ENCODE assay signal across 22 cellular contexts in genomic region chr11:100663583-100663982, GRCh38. TPM values are rescaled to one million over a fixed set of nuclear protein-coding genes. Genes with fewer than 3 reads are reported as not detected.
DNase-seq lines count a peak whose midpoint lies in the region; ATAC-seq, FAIRE-seq and TF ChIP-seq lines count a peak whose summit lies in the region.
"Had no signal": no experiment of that assay in that cellular context is flagged by ENCODE, and none has a peak within 500 bp of the region (broad histone marks: within the 10 kb centered on the region; RNA-seq: fewer than 3 reads in every experiment).

No MANE protein-coding gene starts in this region.

- H3K36me3 ChIP-seq in iPS-20b (ENCODE audit: insufficient read depth, low read depth, low read length) = no peaks in the 10 kb centered on the region
- no peaks in the 10 kb centered on the region for H3K36me3 ChIP-seq in osteoblast (ENCODE audit: insufficient read depth, low read length)

- peak; percentile 96 for ATAC-seq in WTC11
- ATAC-seq: A549 had no signal

- H3K27me3 ChIP-seq in iPS-20b (ENCODE audit: insufficient read depth, low read length) = no peaks in the 10 kb centered on the region
- no peaks in the 10 kb centered on the region for H3K27me3 ChIP-seq in osteoblast (ENCODE audit: insufficient read depth, low read length)

- no peak overlapping the region for H3K27ac ChIP-seq in iPS-20b (ENCODE audit: low read length)
- no peak overlapping the region for H3K27ac ChIP-seq in osteoblast (ENCODE audit: low read depth, low read length)
- H3K27ac ChIP-seq: 22Rv1, A549, C4-2B, HL-60 had no signal

- POLR2A ChIA-PET in WTC11 (lab: Charles Lee) = interaction anchor here (0.6 to 1.0 kb wide), 2 partner anchors 14 to 165 kb away, joined by 3 read pairs; no protein-coding TSS in a partner anchor

- H3K36me3 Mint-ChIP-seq in WTC11 = no peaks in the 10 kb centered on the region

- H3K4me3 ChIP-seq in iPS-20b (ENCODE audit: low read length) = 0 out of 2 replicates have a peak overlapping the region, but pooled peaks have one; percentile 19
- no peak overlapping the region for H3K4me3 ChIP-seq in osteoblast (ENCODE audit: insufficient read depth, low read length)
- H3K4me3 ChIP-seq: A549 had no signal

- H3K4me1 ChIP-seq in iPS-20b (ENCODE audit: insufficient read depth, low read length) = peaks cover 13% of the 10 kb centered on the region; the same call in 1 of the 2 replicates
- no peaks in the 10 kb centered on the region for H3K4me1 ChIP-seq in osteoblast (ENCODE audit: insufficient read depth, low read length)
- H3K4me1 ChIP-seq: A549, Caco-2 had no signal

- no peak overlapping the region for H3K9ac ChIP-seq in iPS-20b (ENCODE audit: low read depth, low read length)

- DNase-seq in NCI-H82 (lab: John Stamatoyannopoulos, UW) (peak; percentile 25), NCI-H82 treated with DMSO at 0.1 percent for 48 hours (lab: John Stamatoyannopoulos, UW; ENCODE audit: unreplicated experiment) (no peak), WTC11 (ENCODE audit: low spot score) (no peak), osteoblast (ENCODE audit: insufficient read length, low spot score, missing footprints) (peak; percentile 23), GM19239 (ENCODE audit: insufficient read length, low spot score) (no peak), NCI-H345 treated with DMSO at 0.1 percent for 48 hours (lab: John Stamatoyannopoulos, UW; ENCODE audit: unreplicated experiment) (no peak), cerebellum (ENCODE audit: low spot score) (no peak)
- DNase-seq: AML-193; Caco-2; CD4-positive, alpha-beta T cell; DMS153; DMS79; GDM1; GOT3; H9 had no signal

- peaks cover 30% of the 10 kb centered on the region for H3K4me1 Mint-ChIP-seq in WTC11

- no peaks in the 10 kb centered on the region for H3K9me3 ChIP-seq in iPS-20b (ENCODE audit: insufficient read depth, low read depth, low read length)
- no peaks in the 10 kb centered on the region for H3K9me3 ChIP-seq in osteoblast (ENCODE audit: low read depth, low read length)
- H3K9me3 ChIP-seq: A549, Caco-2 had no signal

- H3K4me3 Mint-ChIP-seq in WTC11 = no peak overlapping the region
- H3K4me3 Mint-ChIP-seq: CD4-positive, alpha-beta T cell; H9 had no signal

- no peaks in the 10 kb centered on the region for H4K20me1 ChIP-seq in osteoblast (ENCODE audit: insufficient read depth, low read length)

- FAIRE-seq in GM19239 (lab: Jason Lieb, UNC) = no peak
- FAIRE-seq: A549, GM12892, GM18507 had no signal

- H3K27me3 Mint-ChIP-seq in WTC11 (ENCODE audit: low read depth) = peaks cover 38% of the 10 kb centered on the region
- H3K27me3 Mint-ChIP-seq: CD4-positive, alpha-beta T cell had no signal

- H2AFZ ChIP-seq in osteoblast (ENCODE audit: low read length) = no peak overlapping the region

- no peak overlapping the region for H3K4me2 ChIP-seq in osteoblast (ENCODE audit: insufficient read depth, low read length)
- H3K4me2 ChIP-seq: A549 had no signal

- no peak overlapping the region; the same call in 1 of the 2 replicates for H3K27ac Mint-ChIP-seq in WTC11
- H3K27ac Mint-ChIP-seq: CD4-positive, alpha-beta T cell had no signal

- CTCF ChIA-PET in WTC11 (lab: Charles Lee) = no interaction called here

- no peaks in the 10 kb centered on the region for H3K79me2 ChIP-seq in osteoblast (ENCODE audit: insufficient read depth, low read length)

- peaks cover 13% of the 10 kb centered on the region for H3K9me3 Mint-ChIP-seq in WTC11

- TF ChIP-seq CTCF in WTC11 (IDR thresholded peaks at IDR 0.05) (no peak), osteoblast (IDR thresholded peaks at IDR 0.05; ENCODE audit: extremely low read depth, low read depth, low read length) (no peak)

TF ChIP-seq in WTC11, 78 proteins besides CTCF, POLR2A, EP300 and RAD21:
- TF ChIP-seq TEAD1 (CRISPR knock-in tag; IDR thresholded peaks at IDR 0.05) = peak; percentile 20; the same call in 1 of the 2 replicates
- no peak for TF ChIP-seq SP1 (CRISPR knock-in tag; conservative IDR thresholded peaks at IDR 0.05)
- peak; percentile 73; the same call in 1 of the 2 replicates for TF ChIP-seq ZMAT4 (CRISPR knock-in tag; IDR thresholded peaks at IDR 0.05)

RNA-seq across cellular contexts. Expression of gene ARHGAP42, which starts 23.5 kb away (rescaled TPM):
- total RNA-seq in WTC11 (2021) (30.0 to 32.5 TPM (median 31.7 TPM) in 3 replicates), osteoblast (9.4 and 10.9 TPM in 2 replicates), cerebellum (21.4 TPM)
- total RNA-seq: CD4-positive, alpha-beta T cell had no signal

Comparison
In these comparisons a context has a peak if more than half of its experiments do, and no peak if none do; other contexts are left out.
1. DNase-seq: peak in NCI-H82 (single experiment) and osteoblast (single experiment); none in NCI-H82 treated with DMSO at 0.1 percent for 48 hours (single experiment), WTC11 (single experiment), GM19239 (single experiment), NCI-H345 treated with DMSO at 0.1 percent for 48 hours (single experiment) and cerebellum (single experiment).